Comparison of ENCODE assay signal across 28 cellular contexts in genomic region chr6:90190181-90190580, GRCh38.
DNase-seq lines count a peak whose midpoint lies in the region; ATAC-seq and TF ChIP-seq lines count a peak whose summit lies in the region.
"Had no signal": no experiment of that assay in that cellular context is flagged by ENCODE, and none has a peak within 500 bp of the region (broad histone marks: within the 10 kb centered on the region; RNA-seq: fewer than 3 reads in every experiment).

No MANE protein-coding gene starts in this region.

- CTCF ChIA-PET in naive thymus-derived CD4-positive, alpha-beta T cell (lab: Charles Lee), result interaction anchor here (0.7 to 1.9 kb wide), 3 partner anchors 10 to 45 kb away, joined by 3 to 8 read pairs (median 3); no protein-coding TSS in a partner anchor

- peak overlapping the region; percentile 20 for H3K27ac Mint-ChIP-seq in T-helper 1 cell treated with Interleukin-12 subunit alpha and Interleukin-12 subunit beta and Interleukin-4 antibody, amounts not matched to agents 30 μg/mL and 1 μg/mL, for 36 hours
- H3K27ac Mint-ChIP-seq in activated T-helper 1 cell treated with anti-CD3 and anti-CD28 coated beads, Interleukin-12 subunit alpha, Interleukin-12 subunit beta, Interleukin-2, Interleukin-4 antibody, amounts not matched to agents 30 ng/mL and 10 ng/mL and 1 ng/mL, durations not matched to agents 14 hours and 24 hours and 36 hours, result peak overlapping the region; percentile 29
- H3K27ac Mint-ChIP-seq in naive thymus-derived CD4-positive, alpha-beta T cell, result peak overlapping the region; percentile 71 to 98 (median 92)
- H3K27ac Mint-ChIP-seq: effector memory CD8-positive, alpha-beta T cell had no signal

- POLR2A ChIA-PET in naive thymus-derived CD4-positive, alpha-beta T cell (lab: Charles Lee), result interaction anchor here (0.7 to 2.0 kb wide), 8 partner anchors 8 to 112 kb away, joined by 3 to 6 read pairs (median 5); no protein-coding TSS in a partner anchor

- peaks cover 5% of the 10 kb centered on the region for H3K27me3 Mint-ChIP-seq in T-helper 1 cell treated with Interleukin-12 subunit alpha and Interleukin-12 subunit beta and Interleukin-4 antibody, amounts not matched to agents 30 μg/mL and 1 μg/mL, for 36 hours (ENCODE audit: low read depth)
- peaks cover 2% of the 10 kb centered on the region for H3K27me3 Mint-ChIP-seq in activated T-helper 1 cell treated with anti-CD3 and anti-CD28 coated beads, Interleukin-12 subunit alpha, Interleukin-12 subunit beta, Interleukin-2, Interleukin-4 antibody, amounts not matched to agents 30 ng/mL and 10 ng/mL and 1 ng/mL, durations not matched to agents 14 hours and 24 hours and 36 hours (ENCODE audit: insufficient read depth)
- no peaks in the 10 kb centered on the region for H3K27me3 Mint-ChIP-seq in naive thymus-derived CD4-positive, alpha-beta T cell
- H3K27me3 Mint-ChIP-seq: effector memory CD8-positive, alpha-beta T cell had no signal

- intact Hi-C loops in activated T-helper 1 cell treated with anti-CD3 and anti-CD28 coated beads, Interleukin-12 subunit alpha, Interleukin-12 subunit beta, Interleukin-2, Interleukin-4 antibody, amounts not matched to agents 30 ng/mL and 10 ng/mL and 1 ng/mL, durations not matched to agents 14 hours and 24 hours and 36 hours (cut with micrococcal nuclease), result loop anchor here (1.0 to 5.0 kb wide), 4 partner anchors 13 to 287 kb away; no protein-coding TSS in a partner anchor
- intact Hi-C loops in naive thymus-derived CD4-positive, alpha-beta T cell (cut with micrococcal nuclease), result no loop called here

- H3K27me3 ChIP-seq in naive thymus-derived CD4-positive, alpha-beta T cell (ENCODE audit: control insufficient read depth in 2 of 2, insufficient read depth in 2 of 2, low read length in 2 of 2), result no peaks in the 10 kb centered on the region
- H3K27me3 ChIP-seq: brain microvascular endothelial cell, esophagus muscularis mucosa, hepatocyte, tibial artery had no signal

- H3K4me3 ChIP-seq in naive thymus-derived CD4-positive, alpha-beta T cell (ENCODE audit: low read length), result no peak overlapping the region
- H3K4me3 ChIP-seq: esophagus muscularis mucosa, GM12878, hepatocyte, left ventricle myocardium inferior, mucosa of descending colon, tibial artery had no signal

- DNase-seq in T-helper 1 cell, result no peak
- DNase-seq in EH (ENCODE audit: low read depth), result peak; percentile 10
- no peak for DNase-seq in activated T-helper 1 cell treated with anti-CD3 and anti-CD28 coated beads, Interleukin-12 subunit alpha, Interleukin-12 subunit beta, Interleukin-2, Interleukin-4 antibody, amounts not matched to agents 30 ng/mL and 10 ng/mL and 1 ng/mL, durations not matched to agents 14 hours and 24 hours and 36 hours (ENCODE audit: low spot score)
- no peak for DNase-seq in naive thymus-derived CD4-positive, alpha-beta T cell
- no peak for DNase-seq in NCI-H128 (lab: John Stamatoyannopoulos, UW; ENCODE audit: unreplicated experiment)
- DNase-seq: activated CD4-positive, alpha-beta T cell treated with anti-CD3 and anti-CD28 coated beads, Interleukin-2, amount 50 U/mL, for 4 hours; brain microvascular endothelial cell; COR-L47; DMS79; effector memory CD8-positive, alpha-beta T cell; HCEC 1CT; KBM-7; left ventricle myocardium inferior; mucosa of descending colon; NCI-H2171 treated with DMSO at 0.1 percent for 48 hours; NCI-H524 treated with DMSO at 0.1 percent for 48 hours; small intestine; stimulated activated CD4-positive, alpha-beta T cell treated with anti-CD3 and anti-CD28 coated beads, Interleukin-2, amount 100 ng/mL, for 48 hours; stimulated activated naive CD4-positive, alpha-beta T cell treated with Interleukin-2 at 50 U/mL for 16 hours; tibial artery had no signal

- H3K4me1 ChIP-seq in naive thymus-derived CD4-positive, alpha-beta T cell (ENCODE audit: control insufficient read depth in 2 of 2, insufficient read depth in 2 of 2, low read length in 2 of 2), result peaks cover 0 to 84% of the 10 kb centered on the region in 2 donors

- H3K36me3 ChIP-seq in naive thymus-derived CD4-positive, alpha-beta T cell (ENCODE audit: control insufficient read depth in 2 of 3, insufficient read depth in 3 of 3, low read length in 3 of 3), result no peaks in the 10 kb centered on the region
- H3K36me3 ChIP-seq: brain microvascular endothelial cell, esophagus muscularis mucosa, left ventricle myocardium inferior, neutrophil, tibial artery had no signal

- H3K36me3 Mint-ChIP-seq in T-helper 1 cell treated with Interleukin-12 subunit alpha and Interleukin-12 subunit beta and Interleukin-4 antibody, amounts not matched to agents 30 μg/mL and 1 μg/mL, for 36 hours (ENCODE audit: low read depth), result peaks cover 4% of the 10 kb centered on the region
- peaks cover 20% of the 10 kb centered on the region for H3K36me3 Mint-ChIP-seq in activated T-helper 1 cell treated with anti-CD3 and anti-CD28 coated beads, Interleukin-12 subunit alpha, Interleukin-12 subunit beta, Interleukin-2, Interleukin-4 antibody, amounts not matched to agents 30 ng/mL and 10 ng/mL and 1 ng/mL, durations not matched to agents 14 hours and 24 hours and 36 hours (ENCODE audit: low read depth)
- H3K36me3 Mint-ChIP-seq in naive thymus-derived CD4-positive, alpha-beta T cell, result peaks cover 0 to 10% (median 4%) of the 10 kb centered on the region in 5 donors

- no peaks in the 10 kb centered on the region for H3K9me3 Mint-ChIP-seq in T-helper 1 cell treated with Interleukin-12 subunit alpha and Interleukin-12 subunit beta and Interleukin-4 antibody, amounts not matched to agents 30 μg/mL and 1 μg/mL, for 36 hours
- H3K9me3 Mint-ChIP-seq in activated T-helper 1 cell treated with anti-CD3 and anti-CD28 coated beads, Interleukin-12 subunit alpha, Interleukin-12 subunit beta, Interleukin-2, Interleukin-4 antibody, amounts not matched to agents 30 ng/mL and 10 ng/mL and 1 ng/mL, durations not matched to agents 14 hours and 24 hours and 36 hours, result no peaks in the 10 kb centered on the region
- H3K9me3 Mint-ChIP-seq in naive thymus-derived CD4-positive, alpha-beta T cell, result no peaks in the 10 kb centered on the region
- H3K9me3 Mint-ChIP-seq: effector memory CD8-positive, alpha-beta T cell had no signal

- ATAC-seq in naive thymus-derived CD4-positive, alpha-beta T cell, result no peak
- ATAC-seq in HG03460 (IDR thresholded peaks at IDR 0.05; ENCODE audit: unreplicated experiment) (no peak), SK-N-SH treated with all-trans-retinoic acid at 6 μM for 48 hours (no peak)
- ATAC-seq: effector memory CD8-positive, alpha-beta T cell; GM12878; mucosa of descending colon had no signal

- peaks cover 68% of the 10 kb centered on the region for H3K4me1 Mint-ChIP-seq in T-helper 1 cell treated with Interleukin-12 subunit alpha and Interleukin-12 subunit beta and Interleukin-4 antibody, amounts not matched to agents 30 μg/mL and 1 μg/mL, for 36 hours (ENCODE audit: low read depth)
- peaks cover 72% of the 10 kb centered on the region for H3K4me1 Mint-ChIP-seq in activated T-helper 1 cell treated with anti-CD3 and anti-CD28 coated beads, Interleukin-12 subunit alpha, Interleukin-12 subunit beta, Interleukin-2, Interleukin-4 antibody, amounts not matched to agents 30 ng/mL and 10 ng/mL and 1 ng/mL, durations not matched to agents 14 hours and 24 hours and 36 hours (ENCODE audit: low read depth)
- peaks cover 29 to 100% (median 91%) of the 10 kb centered on the region in 7 donors for H3K4me1 Mint-ChIP-seq in naive thymus-derived CD4-positive, alpha-beta T cell

- peak overlapping the region; percentile 67 for H3K27ac ChIP-seq in naive thymus-derived CD4-positive, alpha-beta T cell (ENCODE audit: low read depth, low read length)
- H3K27ac ChIP-seq: 22Rv1, brain microvascular endothelial cell, esophagus muscularis mucosa, hepatocyte, left ventricle myocardium inferior, neutrophil, tibial artery had no signal

- H3K4me3 Mint-ChIP-seq in T-helper 1 cell treated with Interleukin-12 subunit alpha and Interleukin-12 subunit beta and Interleukin-4 antibody, amounts not matched to agents 30 μg/mL and 1 μg/mL, for 36 hours, result no peak overlapping the region
- H3K4me3 Mint-ChIP-seq in activated T-helper 1 cell treated with anti-CD3 and anti-CD28 coated beads, Interleukin-12 subunit alpha, Interleukin-12 subunit beta, Interleukin-2, Interleukin-4 antibody, amounts not matched to agents 30 ng/mL and 10 ng/mL and 1 ng/mL, durations not matched to agents 14 hours and 24 hours and 36 hours, result no peak overlapping the region
- peak overlapping the region in 8 of 10 donors; percentile 32 to 83 (median 70) for H3K4me3 Mint-ChIP-seq in naive thymus-derived CD4-positive, alpha-beta T cell
- H3K4me3 Mint-ChIP-seq: effector memory CD8-positive, alpha-beta T cell had no signal

- H3K9me3 ChIP-seq in naive thymus-derived CD4-positive, alpha-beta T cell (ENCODE audit: control insufficient read depth in 2 of 3, low read length in 3 of 3), result no peaks in the 10 kb centered on the region
- H3K9me3 ChIP-seq: esophagus muscularis mucosa, left ventricle myocardium inferior, mucosa of descending colon, neutrophil, tibial artery had no signal

TF ChIP-seq in SK-N-SH treated with all-trans-retinoic acid at 6 μM for 48 hours, 23 proteins besides CTCF, POLR2A, EP300 and RAD21:
- TF ChIP-seq SNAI2 (CRISPR knock-in tag; IDR thresholded peaks at IDR 0.05), result no peak

Comparison
In these comparisons a context has a peak if more than half of its experiments do, and no peak if none do; other contexts are left out.
1. H3K27ac Mint-ChIP-seq: peak in every context shown above with its lines; median percentile 92 in naive thymus-derived CD4-positive, alpha-beta T cell; 29 in activated T-helper 1 cell treated with anti-CD3 and anti-CD28 coated beads, Interleukin-12 subunit alpha, Interleukin-12 subunit beta, Interleukin-2, Interleukin-4 antibody, amounts not matched to agents 30 ng/mL and 10 ng/mL and 1 ng/mL, durations not matched to agents 14 hours and 24 hours and 36 hours; 20 in T-helper 1 cell treated with Interleukin-12 subunit alpha and Interleukin-12 subunit beta and Interleukin-4 antibody, amounts not matched to agents 30 μg/mL and 1 μg/mL, for 36 hours.
2. H3K4me3 Mint-ChIP-seq: peak in naive thymus-derived CD4-positive, alpha-beta T cell (8 of 10); none in T-helper 1 cell treated with Interleukin-12 subunit alpha and Interleukin-12 subunit beta and Interleukin-4 antibody, amounts not matched to agents 30 μg/mL and 1 μg/mL, for 36 hours (single experiment) and activated T-helper 1 cell treated with anti-CD3 and anti-CD28 coated beads, Interleukin-12 subunit alpha, Interleukin-12 subunit beta, Interleukin-2, Interleukin-4 antibody, amounts not matched to agents 30 ng/mL and 10 ng/mL and 1 ng/mL, durations not matched to agents 14 hours and 24 hours and 36 hours (single experiment).